16 cellular contexts compared by ENCODE assay signal in genomic region chr4:9825049-9825448, GRCh38. TPM values are rescaled to one million over a fixed set of nuclear protein-coding genes. Genes with fewer than 3 reads are reported as not detected.
DNase-seq lines count a peak whose midpoint lies in the region; ATAC-seq and TF ChIP-seq lines count a peak whose summit lies in the region.
"Had no signal": no experiment of that assay in that cellular context is flagged by ENCODE, and none has a peak within 500 bp of the region (broad histone marks: within the 10 kb centered on the region; RNA-seq: fewer than 3 reads in every experiment).

No MANE protein-coding gene starts in this region.

- no peak overlapping the region for H3K27ac Mint-ChIP-seq in activated T-helper 1 cell treated with anti-CD3 and anti-CD28 coated beads, Interleukin-12 subunit alpha, Interleukin-12 subunit beta, Interleukin-2, Interleukin-4 antibody, amounts not matched to agents 30 ng/mL and 10 ng/mL and 1 ng/mL, durations not matched to agents 14 hours and 24 hours and 36 hours

- no peaks in the 10 kb centered on the region for H4K20me1 ChIP-seq in osteoblast (ENCODE audit: insufficient read depth, low read length)

- no peak overlapping the region for H3K4me3 ChIP-seq in upper lobe of right lung
- H3K4me3 ChIP-seq in osteoblast (ENCODE audit: insufficient read depth, low read length) = no peak overlapping the region
- H3K4me3 ChIP-seq: prostate gland had no signal

- H3K27me3 ChIP-seq in upper lobe of right lung (no peaks in the 10 kb centered on the region), osteoblast (ENCODE audit: insufficient read depth, low read length) (no peaks in the 10 kb centered on the region)

- H3K27me3 Mint-ChIP-seq in activated T-helper 1 cell treated with anti-CD3 and anti-CD28 coated beads, Interleukin-12 subunit alpha, Interleukin-12 subunit beta, Interleukin-2, Interleukin-4 antibody, amounts not matched to agents 30 ng/mL and 10 ng/mL and 1 ng/mL, durations not matched to agents 14 hours and 24 hours and 36 hours (ENCODE audit: insufficient read depth) = peaks cover 19% of the 10 kb centered on the region

- peak; percentile 61 for ATAC-seq in HG03432 (IDR thresholded peaks at IDR 0.05; ENCODE audit: unreplicated experiment)
- ATAC-seq in upper lobe of right lung = peak; percentile 75
- no peak for ATAC-seq in Right ventricle myocardium inferior
- ATAC-seq: left colon had no signal

- H2AFZ ChIP-seq in osteoblast (ENCODE audit: low read length) = no peak overlapping the region

- H3K36me3 Mint-ChIP-seq in activated T-helper 1 cell treated with anti-CD3 and anti-CD28 coated beads, Interleukin-12 subunit alpha, Interleukin-12 subunit beta, Interleukin-2, Interleukin-4 antibody, amounts not matched to agents 30 ng/mL and 10 ng/mL and 1 ng/mL, durations not matched to agents 14 hours and 24 hours and 36 hours (ENCODE audit: low read depth) = no peaks in the 10 kb centered on the region

- H3K27ac ChIP-seq in upper lobe of right lung (no peak overlapping the region), osteoblast (ENCODE audit: low read depth, low read length) (no peak overlapping the region)
- H3K27ac ChIP-seq: prostate gland, RWPE1 had no signal

- H3K4me1 Mint-ChIP-seq in activated T-helper 1 cell treated with anti-CD3 and anti-CD28 coated beads, Interleukin-12 subunit alpha, Interleukin-12 subunit beta, Interleukin-2, Interleukin-4 antibody, amounts not matched to agents 30 ng/mL and 10 ng/mL and 1 ng/mL, durations not matched to agents 14 hours and 24 hours and 36 hours (ENCODE audit: low read depth) = peaks cover 14% of the 10 kb centered on the region

- TF ChIP-seq CTCF in upper lobe of right lung (IDR thresholded peaks at IDR 0.05) = no peak
- no peak for TF ChIP-seq CTCF in osteoblast (IDR thresholded peaks at IDR 0.05; ENCODE audit: extremely low read depth, low read depth, low read length)

- H3K79me2 ChIP-seq in osteoblast (ENCODE audit: insufficient read depth, low read length) = no peaks in the 10 kb centered on the region

- H3K4me3 Mint-ChIP-seq in activated T-helper 1 cell treated with anti-CD3 and anti-CD28 coated beads, Interleukin-12 subunit alpha, Interleukin-12 subunit beta, Interleukin-2, Interleukin-4 antibody, amounts not matched to agents 30 ng/mL and 10 ng/mL and 1 ng/mL, durations not matched to agents 14 hours and 24 hours and 36 hours = no peak overlapping the region

- H3K9me3 Mint-ChIP-seq in activated T-helper 1 cell treated with anti-CD3 and anti-CD28 coated beads, Interleukin-12 subunit alpha, Interleukin-12 subunit beta, Interleukin-2, Interleukin-4 antibody, amounts not matched to agents 30 ng/mL and 10 ng/mL and 1 ng/mL, durations not matched to agents 14 hours and 24 hours and 36 hours = no peaks in the 10 kb centered on the region

- intact Hi-C loops in activated T-helper 1 cell treated with anti-CD3 and anti-CD28 coated beads, Interleukin-12 subunit alpha, Interleukin-12 subunit beta, Interleukin-2, Interleukin-4 antibody, amounts not matched to agents 30 ng/mL and 10 ng/mL and 1 ng/mL, durations not matched to agents 14 hours and 24 hours and 36 hours (cut with micrococcal nuclease) = loop anchor here (1.0 to 5.0 kb wide), 3 partner anchors 12 to 192 kb away; no protein-coding TSS in a partner anchor
- intact Hi-C loops in upper lobe of right lung (cut with DNase I) (no loop called here), Right ventricle myocardium inferior (cut with DNase I) (no loop called here)

- no peaks in the 10 kb centered on the region for H3K9me3 ChIP-seq in upper lobe of right lung
- no peaks in the 10 kb centered on the region for H3K9me3 ChIP-seq in osteoblast (ENCODE audit: low read depth, low read length)
- H3K9me3 ChIP-seq: prostate gland had no signal

- no peak overlapping the region for H3K4me2 ChIP-seq in osteoblast (ENCODE audit: insufficient read depth, low read length)

- DNase-seq in stimulated activated CD4-positive, alpha-beta T cell treated with anti-CD3 and anti-CD28 coated beads, Interleukin-12 subunit alpha, Interleukin-12 subunit beta, amount 100 ng/mL, for 48 hours (ENCODE audit: low read depth in 2 of 3, low spot score in 1 of 3) = peak; percentile 4 to 7 (median 6)
- no peak for DNase-seq in stimulated activated CD4-positive, alpha-beta T cell treated with anti-CD3 and anti-CD28 coated beads, Interleukin-15, amount 100 ng/mL, for 24 hours
- DNase-seq in activated T-helper 1 cell treated with anti-CD3 and anti-CD28 coated beads, Interleukin-12 subunit alpha, Interleukin-12 subunit beta, Interleukin-2, Interleukin-4 antibody, amounts not matched to agents 30 ng/mL and 10 ng/mL and 1 ng/mL, durations not matched to agents 14 hours and 24 hours and 36 hours (ENCODE audit: low spot score) = peak; percentile 21
- DNase-seq in upper lobe of right lung (no peak), Right ventricle myocardium inferior (ENCODE audit: missing footprints) (no peak), osteoblast (ENCODE audit: insufficient read length, low spot score, missing footprints) (no peak), epidermal melanocyte (ENCODE audit: insufficient read length, low spot score) (no peak)
- DNase-seq: DMS 273 treated with DMSO at 0.1 percent for 48 hours, KG1, left colon, NCI-H1694, NCI-H774, trophoblast cell had no signal

- H3K4me1 ChIP-seq in upper lobe of right lung (no peaks in the 10 kb centered on the region), osteoblast (ENCODE audit: insufficient read depth, low read length) (no peaks in the 10 kb centered on the region)
- H3K4me1 ChIP-seq: prostate gland had no signal

- no peaks in the 10 kb centered on the region for H3K36me3 ChIP-seq in upper lobe of right lung
- H3K36me3 ChIP-seq in osteoblast (ENCODE audit: insufficient read depth, low read length) = no peaks in the 10 kb centered on the region
- H3K36me3 ChIP-seq: prostate gland had no signal

RNA-seq across cellular contexts. Expression of gene DRD5, which starts 43.6 kb away (rescaled TPM):
- not detected in 2 replicates for total RNA-seq in activated T-helper 1 cell treated with anti-CD3 and anti-CD28 coated beads, Interleukin-12 subunit alpha, Interleukin-12 subunit beta, Interleukin-2, Interleukin-4 antibody, amounts not matched to agents 30 ng/mL and 10 ng/mL and 1 ng/mL, durations not matched to agents 14 hours and 24 hours and 36 hours
- total RNA-seq in upper lobe of right lung (not detected), Right ventricle myocardium inferior (not detected), osteoblast (not detected in 2 replicates)
- total RNA-seq: prostate gland had no signal

Comparison
In these comparisons a context has a peak if more than half of its experiments do, and no peak if none do; other contexts are left out.
1. DNase-seq: peak in stimulated activated CD4-positive, alpha-beta T cell treated with anti-CD3 and anti-CD28 coated beads, Interleukin-12 subunit alpha, Interleukin-12 subunit beta, amount 100 ng/mL, for 48 hours (3 of 3) and activated T-helper 1 cell treated with anti-CD3 and anti-CD28 coated beads, Interleukin-12 subunit alpha, Interleukin-12 subunit beta, Interleukin-2, Interleukin-4 antibody, amounts not matched to agents 30 ng/mL and 10 ng/mL and 1 ng/mL, durations not matched to agents 14 hours and 24 hours and 36 hours (single experiment); none in stimulated activated CD4-positive, alpha-beta T cell treated with anti-CD3 and anti-CD28 coated beads, Interleukin-15, amount 100 ng/mL, for 24 hours (single experiment), upper lobe of right lung (single experiment), Right ventricle myocardium inferior (single experiment), osteoblast (single experiment) and epidermal melanocyte (single experiment).